In the genomic region with DNA sequence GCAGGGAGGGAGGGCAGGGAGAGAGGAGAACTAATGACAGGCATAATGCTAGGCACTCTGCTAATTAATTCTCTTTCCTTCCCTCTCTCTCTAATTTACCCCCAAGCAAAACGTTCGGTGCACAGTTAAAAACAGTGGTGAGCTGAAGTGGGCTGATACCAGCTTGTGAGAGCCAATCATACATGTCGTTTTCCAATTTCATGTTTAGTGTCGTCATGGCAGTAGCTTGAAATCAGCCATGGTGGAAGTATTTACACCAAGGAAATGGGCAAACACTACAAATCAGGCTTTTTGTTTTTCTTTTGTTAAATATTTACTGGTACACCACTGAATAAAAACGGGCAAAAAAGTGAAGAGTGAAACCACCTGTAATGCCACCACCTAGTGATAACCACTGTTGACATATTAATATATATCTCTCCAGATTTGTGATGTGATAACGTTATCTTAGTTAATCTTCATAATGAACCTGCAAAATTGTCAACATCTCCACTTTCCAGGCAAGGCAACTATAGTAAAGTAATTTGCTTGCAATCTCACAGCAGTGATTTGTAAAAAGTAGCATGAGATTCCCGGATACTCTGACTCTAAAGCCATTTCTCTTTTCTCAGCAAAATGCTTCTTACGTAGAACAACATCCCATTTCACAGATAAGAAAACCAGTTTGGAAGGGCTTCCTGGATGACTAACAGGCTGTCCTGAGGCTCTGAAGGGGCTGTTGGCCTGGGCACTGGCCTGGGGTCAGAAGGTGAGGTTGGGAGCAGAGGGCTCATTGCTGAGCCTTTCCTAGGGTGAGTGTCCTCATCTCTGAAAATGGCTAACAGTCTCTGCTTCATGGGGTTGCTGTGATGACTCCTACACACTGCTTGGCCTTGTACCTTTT, we compare ENCODE assay signal across 1 cellular context.
TF ChIP-seq lines count a peak whose summit lies in the region.

No MANE protein-coding gene starts in this region.

TF ChIP-seq in IMR-90, 13 proteins besides CTCF, POLR2A, EP300 and RAD21:
- TF ChIP-seq NFE2L2 (IDR thresholded peaks at IDR 0.05; ENCODE audit: low read depth, low read length) (no peak), RCOR1 (IDR thresholded peaks at IDR 0.05; ENCODE audit: insufficient replicate concordance, low read length) (no peak), MXI1 (IDR thresholded peaks at IDR 0.05; ENCODE audit: borderline replicate concordance, low read depth, low read length) (no peak), RFX5 (IDR thresholded peaks at IDR 0.05; ENCODE audit: low read depth, low read length) (no peak), BHLHE40 (IDR thresholded peaks at IDR 0.05; ENCODE audit: low read depth, low read length) (no peak), FOS (IDR thresholded peaks at IDR 0.05; ENCODE audit: low read depth, low read length) (no peak), MAFK (IDR thresholded peaks at IDR 0.05; ENCODE audit: low read depth, low read length) (no peak)
- TF ChIP-seq, protein P1, sequence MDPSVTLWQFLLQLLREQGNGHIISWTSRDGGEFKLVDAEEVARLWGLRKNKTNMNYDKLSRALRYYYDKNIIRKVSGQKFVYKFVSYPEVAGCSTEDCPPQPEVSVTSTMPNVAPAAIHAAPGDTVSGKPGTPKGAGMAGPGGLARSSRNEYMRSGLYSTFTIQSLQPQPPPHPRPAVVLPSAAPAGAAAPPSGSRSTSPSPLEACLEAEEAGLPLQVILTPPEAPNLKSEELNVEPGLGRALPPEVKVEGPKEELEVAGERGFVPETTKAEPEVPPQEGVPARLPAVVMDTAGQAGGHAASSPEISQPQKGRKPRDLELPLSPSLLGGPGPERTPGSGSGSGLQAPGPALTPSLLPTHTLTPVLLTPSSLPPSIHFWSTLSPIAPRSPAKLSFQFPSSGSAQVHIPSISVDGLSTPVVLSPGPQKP (IDR thresholded peaks at IDR 0.05; ENCODE audit: borderline replicate concordance, low read depth, low read length), result no peak
- TF ChIP-seq, protein P2, sequence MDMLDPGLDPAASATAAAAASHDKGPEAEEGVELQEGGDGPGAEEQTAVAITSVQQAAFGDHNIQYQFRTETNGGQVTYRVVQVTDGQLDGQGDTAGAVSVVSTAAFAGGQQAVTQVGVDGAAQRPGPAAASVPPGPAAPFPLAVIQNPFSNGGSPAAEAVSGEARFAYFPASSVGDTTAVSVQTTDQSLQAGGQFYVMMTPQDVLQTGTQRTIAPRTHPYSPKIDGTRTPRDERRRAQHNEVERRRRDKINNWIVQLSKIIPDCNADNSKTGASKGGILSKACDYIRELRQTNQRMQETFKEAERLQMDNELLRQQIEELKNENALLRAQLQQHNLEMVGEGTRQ (IDR thresholded peaks at IDR 0.05; ENCODE audit: low read depth, low read length), result no peak
